In genomic region chr1:183272390-183272801, GRCh38 we compare ENCODE assay signal across 12 cellular contexts.
DNase-seq lines count a peak whose midpoint lies in the region; ATAC-seq and TF ChIP-seq lines count a peak whose summit lies in the region.
"Had no signal": no experiment of that assay in that cellular context is flagged by ENCODE, and none has a peak within 500 bp of the region (broad histone marks: within the 10 kb centered on the region; RNA-seq: fewer than 3 reads in every experiment).

No MANE protein-coding gene starts in this region.

- DNase-seq in AG10803 (ENCODE audit: low read depth) (peak; percentile 98), M059J (ENCODE audit: low read depth) (peak; percentile 97), epidermal melanocyte (ENCODE audit: insufficient read length, low spot score) (peak; percentile 30), osteoblast (ENCODE audit: insufficient read length, low spot score, missing footprints) (peak; percentile 89), NCI-H2196 (lab: John Stamatoyannopoulos, UW; ENCODE audit: unreplicated experiment) (no peak), KBM-7 (no peak)
- DNase-seq in natural killer cell treated with Interleukin-12 subunit alpha and Interleukin-12 subunit beta and Interleukin-15 and Interleukin-18, amount 100 ng/mL, for 72 hours (ENCODE audit: low spot score): no peak
- no peak for DNase-seq in stimulated activated CD4-positive, alpha-beta T cell treated with anti-CD3 and anti-CD28 coated beads, Interleukin-15, amount 100 ng/mL, for 24 hours
- DNase-seq: activated T-cell treated with anti-CD3 and anti-CD28 coated beads, Interleukin-2, amount 50 U/mL, for 24 hours; dorsolateral prefrontal cortex; MV-4-11; pancreas had no signal

- no peak for TF ChIP-seq CTCF in AG10803 (conservative IDR thresholded peaks at IDR 0.05; ENCODE audit: low read length)
- TF ChIP-seq CTCF in osteoblast (IDR thresholded peaks at IDR 0.05; ENCODE audit: extremely low read depth, low read depth, low read length): no peak

- H3K4me3 Mint-ChIP-seq in natural killer cell treated with Interleukin-12 subunit alpha and Interleukin-12 subunit beta and Interleukin-15 and Interleukin-18, amount 100 ng/mL, for 72 hours: no peak overlapping the region
- H3K4me3 Mint-ChIP-seq: activated T-cell treated with anti-CD3 and anti-CD28 coated beads, Interleukin-2, amount 50 U/mL, for 24 hours had no signal

- H3K27me3 ChIP-seq in osteoblast (ENCODE audit: insufficient read depth, low read length): no peaks in the 10 kb centered on the region
- H3K27me3 ChIP-seq: dorsolateral prefrontal cortex, pancreas had no signal

- H2AFZ ChIP-seq in osteoblast (ENCODE audit: low read length): no peak overlapping the region

- H3K4me2 ChIP-seq in osteoblast (ENCODE audit: insufficient read depth, low read length): peak overlapping the region; percentile 10

- H3K27ac Mint-ChIP-seq in natural killer cell treated with Interleukin-12 subunit alpha and Interleukin-12 subunit beta and Interleukin-15 and Interleukin-18, amount 100 ng/mL, for 72 hours: no peak overlapping the region
- H3K27ac Mint-ChIP-seq: activated T-cell treated with anti-CD3 and anti-CD28 coated beads, Interleukin-2, amount 50 U/mL, for 24 hours had no signal

- in situ Hi-C loops in KBM-7 (cut with MboI; ENCODE audit: low pct_unique_long_range_greater_than_20kb, low sequenced_read_pairs): no loop called here

- H3K27me3 Mint-ChIP-seq in natural killer cell treated with Interleukin-12 subunit alpha and Interleukin-12 subunit beta and Interleukin-15 and Interleukin-18, amount 100 ng/mL, for 72 hours: peaks cover 4 to 11% of the 10 kb centered on the region in 2 donors

- no peak overlapping the region for H3K4me3 ChIP-seq in AG10803 (ENCODE audit: low read length)
- no peak overlapping the region for H3K4me3 ChIP-seq in osteoblast (ENCODE audit: insufficient read depth, low read length)
- H3K4me3 ChIP-seq: dorsolateral prefrontal cortex, pancreas had no signal

- H3K79me2 ChIP-seq in osteoblast (ENCODE audit: insufficient read depth, low read length): peaks cover 2% of the 10 kb centered on the region

- no peaks in the 10 kb centered on the region for H3K9me3 Mint-ChIP-seq in natural killer cell treated with Interleukin-12 subunit alpha and Interleukin-12 subunit beta and Interleukin-15 and Interleukin-18, amount 100 ng/mL, for 72 hours
- H3K9me3 Mint-ChIP-seq: activated T-cell treated with anti-CD3 and anti-CD28 coated beads, Interleukin-2, amount 50 U/mL, for 24 hours had no signal

- no peak for ATAC-seq in natural killer cell treated with Interleukin-12 subunit alpha and Interleukin-12 subunit beta and Interleukin-15 and Interleukin-18, amount 100 ng/mL, for 72 hours
- ATAC-seq: pancreas had no signal

- H3K27ac ChIP-seq in osteoblast (ENCODE audit: low read depth, low read length): peak overlapping the region; percentile 95
- H3K27ac ChIP-seq: dorsolateral prefrontal cortex, pancreas had no signal

- no peaks in the 10 kb centered on the region for H4K20me1 ChIP-seq in osteoblast (ENCODE audit: insufficient read depth, low read length)

- H3K4me1 Mint-ChIP-seq in natural killer cell treated with Interleukin-12 subunit alpha and Interleukin-12 subunit beta and Interleukin-15 and Interleukin-18, amount 100 ng/mL, for 72 hours (ENCODE audit: low read depth in 2 of 2): no peaks in the 10 kb centered on the region

- H3K4me1 ChIP-seq in osteoblast (ENCODE audit: insufficient read depth, low read length): peaks cover 46% of the 10 kb centered on the region
- H3K4me1 ChIP-seq: pancreas had no signal

- H3K36me3 Mint-ChIP-seq in natural killer cell treated with Interleukin-12 subunit alpha and Interleukin-12 subunit beta and Interleukin-15 and Interleukin-18, amount 100 ng/mL, for 72 hours: no peaks in the 10 kb centered on the region

- H3K9me3 ChIP-seq in osteoblast (ENCODE audit: low read depth, low read length): no peaks in the 10 kb centered on the region
- H3K9me3 ChIP-seq: pancreas had no signal

- no peaks in the 10 kb centered on the region for H3K36me3 ChIP-seq in osteoblast (ENCODE audit: insufficient read depth, low read length)
- H3K36me3 ChIP-seq: pancreas had no signal

Comparison
In these comparisons a context has a peak if more than half of its experiments do, and no peak if none do; other contexts are left out.
1. DNase-seq: peak in AG10803 (single experiment), M059J (single experiment), epidermal melanocyte (single experiment) and osteoblast (single experiment); none in natural killer cell treated with Interleukin-12 subunit alpha and Interleukin-12 subunit beta and Interleukin-15 and Interleukin-18, amount 100 ng/mL, for 72 hours (single experiment), stimulated activated CD4-positive, alpha-beta T cell treated with anti-CD3 and anti-CD28 coated beads, Interleukin-15, amount 100 ng/mL, for 24 hours (single experiment), NCI-H2196 (single experiment) and KBM-7 (single experiment).